Comparison of ENCODE assay signal across 8 cellular contexts in genomic region chr11:119093951-119094815, GRCh38. TPM values are rescaled to one million over a fixed set of nuclear protein-coding genes. Genes with fewer than 3 reads are reported as not detected.
A peak's percentile ranks its signal among the peaks of the same experiment; 100 is the strongest.
DNase-seq lines count a peak whose midpoint lies in the region; ATAC-seq and TF ChIP-seq lines count a peak whose summit lies in the region.

No MANE protein-coding gene starts in this region.

- H3K4me3 ChIP-seq in SJCRH30: peak overlapping the region; percentile 96
- H3K4me3 ChIP-seq in iPS-18c (ENCODE audit: insufficient read depth, low read depth, low read length): peak overlapping the region; percentile 91

- peaks cover 25% of the 10 kb centered on the region for H3K36me3 ChIP-seq in SJCRH30

- no peaks in the 10 kb centered on the region for H3K9me3 ChIP-seq in SJCRH30 (replicated peaks)
- no peaks in the 10 kb centered on the region for H3K9me3 ChIP-seq in iPS-18c (ENCODE audit: control insufficient read depth, insufficient read depth, low read length)

- POLR2A ChIA-PET in GM10248 (lab: Yijun Ruan, JAX): interaction anchor here (0.6 to 2.8 kb wide), 24 partner anchors 8 to 1817 kb away, joined by 3 to 76 read pairs (median 4); partner anchors contain the start of genes C2CD2L, CBL, DPAGT1 and HINFP

- peaks cover 4% of the 10 kb centered on the region; the same call in 1 of the 2 replicates for H3K4me1 ChIP-seq in SJCRH30

- DNase-seq in GM10248 (ENCODE audit: extremely low spot score) (peak; percentile 29), SJCRH30 (peak; percentile 19 to 28), astrocyte of the hippocampus (ENCODE audit: low read depth, low spot score) (peak; percentile 69), NCI-H226 (no peak), occipital lobe (lab: John Stamatoyannopoulos, UW) (no peak)
- DNase-seq in stimulated activated CD4-positive, alpha-beta T cell treated with anti-CD3 and anti-CD28 coated beads, Interleukin-12 subunit alpha, Interleukin-12 subunit beta, amount 100 ng/mL, for 4 hours: peak; percentile 50

- CTCF ChIA-PET in GM10248 (lab: Yijun Ruan, JAX): interaction anchor here (1.2 to 1.9 kb wide), 7 partner anchors 8 to 230 kb away, joined by 3 to 8 read pairs (median 4); partner anchors contain the start of genes HMBS and VPS11

- no peaks in the 10 kb centered on the region for H3K27me3 ChIP-seq in SJCRH30

- peak; percentile 10 for ATAC-seq in HG02642 (IDR thresholded peaks at IDR 0.05; ENCODE audit: poor library complexity, unreplicated experiment)

- TF ChIP-seq CTCF in GM10248 (IDR thresholded peaks at IDR 0.05; ENCODE audit: control extremely low read depth, extremely low read depth, low read depth, missing control alignments): no peak

- peak overlapping the region; percentile 87 for H3K27ac ChIP-seq in SJCRH30

RNA-seq across cellular contexts. Expression of gene DPAGT1, which starts 7.5 kb away (rescaled TPM):
- 23.7 and 24.0 TPM in 2 replicates for total RNA-seq in SJCRH30 (2014; rRNA removed; shearing (Covaris generic))
- total RNA-seq in occipital lobe: 8.7 TPM

RNA-seq across cellular contexts. Expression of gene HMBS, which starts 9.5 kb away (rescaled TPM):
- total RNA-seq in SJCRH30 (2014; rRNA removed; shearing (Covaris generic)): 10.1 and 14.3 TPM in 2 replicates
- 2.0 TPM for total RNA-seq in occipital lobe

RNA-seq across cellular contexts. Expression of gene C2CD2L, which starts 13.0 kb away (rescaled TPM):
- 4.1 and 4.8 TPM in 2 replicates for total RNA-seq in SJCRH30 (2014; rRNA removed; shearing (Covaris generic))
- 7.6 TPM for total RNA-seq in occipital lobe

RNA-seq across cellular contexts. Expression of gene VPS11, which starts 26.6 kb away (rescaled TPM):
- 11.6 and 11.9 TPM in 2 replicates for total RNA-seq in SJCRH30 (2014; rRNA removed; shearing (Covaris generic))
- total RNA-seq in occipital lobe: 22.1 TPM

RNA-seq across cellular contexts. Expression of gene HINFP, which starts 27.2 kb away (rescaled TPM):
- total RNA-seq in SJCRH30 (2014; rRNA removed; shearing (Covaris generic)): 14.4 and 15.2 TPM in 2 replicates
- 21.7 TPM for total RNA-seq in occipital lobe

Comparison
In these comparisons a context has a peak if more than half of its experiments do, and no peak if none do; other contexts are left out.
1. DNase-seq: peak in GM10248 (single experiment), SJCRH30 (2 of 2), astrocyte of the hippocampus (single experiment) and stimulated activated CD4-positive, alpha-beta T cell treated with anti-CD3 and anti-CD28 coated beads, Interleukin-12 subunit alpha, Interleukin-12 subunit beta, amount 100 ng/mL, for 4 hours (single experiment); none in NCI-H226 (single experiment) and occipital lobe (single experiment).